In genomic region chr2:240700616-240701015, GRCh38 we compare ENCODE assay signal across 8 cellular contexts. TPM values are rescaled to one million over a fixed set of nuclear protein-coding genes. Genes with fewer than 3 reads are reported as not detected.
"Had no signal": no experiment of that assay in that cellular context is flagged by ENCODE, and none has a peak within 500 bp of the region (broad histone marks: within the 10 kb centered on the region; RNA-seq: fewer than 3 reads in every experiment).

No MANE protein-coding gene starts in this region.

RNA-seq across cellular contexts. Expression of gene AQP12A, which starts 8.9 kb away (rescaled TPM):
- total RNA-seq: LHCN-M2, MCF 10A, NCI-H460, OCI-LY7, PC-9, RPMI7951, SJCRH30, SK-MEL-5 had no signal

RNA-seq across cellular contexts. Expression of gene AQP12B, which starts 17.9 kb away (rescaled TPM):
- total RNA-seq: LHCN-M2, MCF 10A, NCI-H460, OCI-LY7, PC-9, RPMI7951, SJCRH30, SK-MEL-5 had no signal
